ENCODE assay signal across 12 cellular contexts in the genomic region with DNA sequence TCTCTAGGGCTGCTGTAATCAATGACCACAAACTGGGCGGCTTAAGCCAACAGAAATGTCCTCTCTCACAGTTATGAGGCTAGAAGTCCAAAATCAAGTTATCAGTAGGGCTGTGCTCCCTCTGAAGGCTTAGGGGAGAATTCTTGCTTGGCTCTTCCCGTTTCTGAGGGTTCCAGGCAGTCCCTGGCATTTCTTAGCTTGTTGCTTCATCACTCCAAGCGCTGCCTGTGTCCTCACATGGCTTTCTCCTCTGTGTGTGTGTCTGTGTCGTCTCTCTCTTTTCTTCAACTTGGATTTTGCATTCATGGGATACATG. TPM values are rescaled to one million over a fixed set of nuclear protein-coding genes. Genes with fewer than 3 reads are reported as not detected.
DNase-seq lines count a peak whose midpoint lies in the region; ATAC-seq, FAIRE-seq and TF ChIP-seq lines count a peak whose summit lies in the region.
"Had no signal": no experiment of that assay in that cellular context is flagged by ENCODE, and none has a peak within 500 bp of the region (broad histone marks: within the 10 kb centered on the region; RNA-seq: fewer than 3 reads in every experiment).

No MANE protein-coding gene starts in this region.

- in situ Hi-C loops in Panc1 (cut with HindIII; ENCODE audit: low pct_unique_long_range_greater_than_20kb, low sequenced_read_pairs): no loop called here

- POLR2A ChIA-PET in Panc1 (lab: Charles Lee): interaction anchor here (0.6 kb wide), 1 partner anchor 55 kb away, joined by 7 read pairs; no protein-coding TSS in a partner anchor

- no peak for FAIRE-seq in pancreas (lab: Jason Lieb, UNC)
- FAIRE-seq: TTC549 had no signal

- no peaks in the 10 kb centered on the region for H3K9me3 ChIP-seq in Panc1 (ENCODE audit: control insufficient read depth, insufficient read depth, low read depth, low read length)
- no peaks in the 10 kb centered on the region for H3K9me3 ChIP-seq in pancreas
- H3K9me3 ChIP-seq: colonic mucosa, MG63 had no signal

- TF ChIP-seq CTCF in Panc1 (IDR thresholded peaks at IDR 0.05): no peak
- peak; percentile 36 for TF ChIP-seq CTCF in fibroblast of villous mesenchyme (IDR thresholded peaks at IDR 0.05; ENCODE audit: insufficient read depth, low read depth, low read length)
- TF ChIP-seq CTCF in pancreas (IDR thresholded peaks at IDR 0.05): no peak
- no peak for TF ChIP-seq CTCF in Calu3 (IDR thresholded peaks at IDR 0.05; ENCODE audit: unreplicated experiment)

- H3K27me3 Mint-ChIP-seq in Calu3 (ENCODE audit: unreplicated experiment): peaks cover 26% of the 10 kb centered on the region

- no peaks in the 10 kb centered on the region for H3K4me1 Mint-ChIP-seq in Calu3 (ENCODE audit: low read depth, unreplicated experiment)

- BruUV-seq in Panc1 (replicated peaks; lab: Mats Ljungman, UMichigan): no TSS peak
- no TSS peak for BruUV-seq in Calu3 (replicated peaks; lab: Mats Ljungman, UMichigan)

- no peak overlapping the region for H3K4me3 Mint-ChIP-seq in Calu3 (ENCODE audit: low read depth, unreplicated experiment)
- H3K4me3 Mint-ChIP-seq: neural progenitor cell had no signal

- 59 to 69% methylated on average over 4 of the region's 4 CpGs for WGBS in pancreas, 2 donors

- H3K36me3 Mint-ChIP-seq in Calu3 (ENCODE audit: insufficient read depth, unreplicated experiment): no peaks in the 10 kb centered on the region
- H3K36me3 Mint-ChIP-seq: neural progenitor cell had no signal

- 0 out of 2 replicates have a peak, but pooled peaks have one; percentile 40 for ATAC-seq in Panc1
- peak in 3 of 4 donors; percentile 26 to 66 (median 64) for ATAC-seq in pancreas
- ATAC-seq in left lobe of liver: no peak
- ATAC-seq in GM18870 (IDR thresholded peaks at IDR 0.05; ENCODE audit: unreplicated experiment): no peak

- H3K27ac ChIP-seq in Panc1 (ENCODE audit: low read length) (no peak overlapping the region), pancreas (no peak overlapping the region)
- H3K27ac ChIP-seq: colonic mucosa, neural progenitor cell had no signal

- H3K36me3 ChIP-seq in Panc1 (ENCODE audit: control insufficient read depth, insufficient read depth, low read length) (no peaks in the 10 kb centered on the region), pancreas (no peaks in the 10 kb centered on the region)
- H3K36me3 ChIP-seq: colonic mucosa, MG63, neural progenitor cell had no signal

- DNase-seq in AG20443 (ENCODE audit: low spot score): peak; percentile 83
- no peak for DNase-seq in Panc1 (ENCODE audit: low read depth, low spot score)
- DNase-seq in fibroblast of villous mesenchyme (ENCODE audit: low read depth): peak; percentile 95
- DNase-seq in pancreas: no peak
- DNase-seq in left lobe of liver (ENCODE audit: low spot score): no peak
- DNase-seq in Calu3: no peak
- no peak for DNase-seq in NCI-H524 treated with DMSO at 0.1 percent for 48 hours (lab: John Stamatoyannopoulos, UW)
- DNase-seq: colonic mucosa, MG63 had no signal

- no peak overlapping the region for H3K27ac Mint-ChIP-seq in Calu3 (ENCODE audit: unreplicated experiment)

- H3K4me3 ChIP-seq in Panc1 (ENCODE audit: low read depth in 2 of 2, low read length in 2 of 2): no peak overlapping the region
- H3K4me3 ChIP-seq in fibroblast of villous mesenchyme (ENCODE audit: low read depth, low read length): no peak overlapping the region
- no peak overlapping the region for H3K4me3 ChIP-seq in pancreas
- H3K4me3 ChIP-seq: colonic mucosa, MG63, neural progenitor cell had no signal

- intact Hi-C loops in Panc1 (cut with micrococcal nuclease; ENCODE audit: unreplicated experiment) (no loop called here), pancreas (cut with DNase I) (no loop called here), Calu3 (cut with micrococcal nuclease; ENCODE audit: unreplicated experiment) (no loop called here)

- CTCF ChIA-PET in Panc1 (lab: Charles Lee) (no interaction called here), Calu3 (lab: Charles Lee) (no interaction called here)

- no peaks in the 10 kb centered on the region for H3K4me1 ChIP-seq in Panc1 (ENCODE audit: control insufficient read depth, insufficient read depth, low read length)
- H3K4me1 ChIP-seq in pancreas: no peaks in the 10 kb centered on the region
- H3K4me1 ChIP-seq: colonic mucosa had no signal

- H3K9me3 Mint-ChIP-seq in Calu3 (ENCODE audit: low read depth, unreplicated experiment): no peaks in the 10 kb centered on the region
- H3K9me3 Mint-ChIP-seq: neural progenitor cell had no signal

- no peaks in the 10 kb centered on the region for H3K27me3 ChIP-seq in Panc1 (ENCODE audit: control insufficient read depth, insufficient read depth, low read length)
- H3K27me3 ChIP-seq in pancreas: no peaks in the 10 kb centered on the region
- H3K27me3 ChIP-seq: colonic mucosa, MG63, neural progenitor cell had no signal

RNA-seq across cellular contexts. Expression of gene CDC42EP4, which starts 13.7 kb away (rescaled TPM):
- total RNA-seq in Panc1 (2021; ENCODE audit: unreplicated experiment) (65.9 TPM), fibroblast of villous mesenchyme (36.4 and 54.8 TPM in 2 replicates), pancreas (10 to 100 TPM; 43.2 to 56.2 (median 46.9) TPM), left lobe of liver (35.5 TPM), Calu3 (2022) (50.2 and 60.1 TPM in 2 replicates)
- polyA plus RNA-seq in Panc1 (2012; ENCODE audit: insufficient read length): 69.7 TPM
- polyA plus RNA-seq in pancreas: 10 to 100 TPM; 24.2 to 28.9 TPM

Comparison
In these comparisons a context has a peak if more than half of its experiments do, and no peak if none do; other contexts are left out.
1. DNase-seq: peak in AG20443 (single experiment) and fibroblast of villous mesenchyme (single experiment); none in Panc1 (single experiment), pancreas (0 of 6), left lobe of liver (single experiment), Calu3 (single experiment) and NCI-H524 treated with DMSO at 0.1 percent for 48 hours (single experiment).
2. ATAC-seq: peak in Panc1 (single experiment) and pancreas (3 of 4); none in left lobe of liver (single experiment) and GM18870 (single experiment).